ENCODE assay signal across 24 cellular contexts in the genomic region with DNA sequence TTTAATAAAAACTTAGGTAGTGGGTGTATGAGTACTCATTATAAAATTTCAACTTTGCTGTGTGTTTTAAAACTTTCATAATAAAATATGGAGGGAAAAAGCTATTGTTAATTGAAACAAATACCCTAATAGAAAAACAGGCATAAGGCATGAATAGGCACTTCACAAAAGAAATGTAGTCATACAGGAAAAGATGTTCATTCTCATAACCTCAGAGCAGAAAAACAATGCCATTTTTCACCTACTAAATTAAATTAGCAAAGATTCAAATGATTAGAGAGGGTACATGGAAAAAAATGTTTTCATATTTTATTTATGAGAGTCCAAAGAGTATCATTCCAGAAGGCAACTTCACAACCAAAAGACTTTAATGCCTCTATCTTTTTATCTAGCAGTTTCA.
"Had no signal": no experiment of that assay in that cellular context is flagged by ENCODE, and none has a peak within 500 bp of the region (broad histone marks: within the 10 kb centered on the region; RNA-seq: fewer than 3 reads in every experiment).

No MANE protein-coding gene starts in this region.

- ATAC-seq: Panc1, PC-3 had no signal

- H3K9me3 ChIP-seq: SK-N-SH had no signal

- DNase-seq: KBM-7; MV-4-11; NCI-H1048; NCI-H1105 treated with DMSO at 0.1 percent for 48 hours; NCI-H1417 treated with DMSO at 0.1 percent for 48 hours; NCI-H146; NCI-H1694 treated with DMSO at 0.1 percent for 48 hours; NCI-H1930; NCI-H2081; NCI-H2107; NCI-H2171; NCI-H226; NCI-H446; NCI-H510A; NCI-H524 treated with DMSO at 0.1 percent for 48 hours; NCI-H69; NCI-H774; NK-92 treated with Interleukin-12 subunit alpha and Interleukin-12 subunit beta, amount 100 ng/mL, for 24 hours; PC-3; SHP77; SK-N-SH; SW 1271 had no signal

- H3K27ac ChIP-seq: RWPE1 had no signal
